8 cellular contexts compared by ENCODE assay signal in genomic region chr12:105331805-105332251, GRCh38. TPM values are rescaled to one million over a fixed set of nuclear protein-coding genes. Genes with fewer than 3 reads are reported as not detected.
A peak's percentile ranks its signal among the peaks of the same experiment; 100 is the strongest.
DNase-seq lines count a peak whose midpoint lies in the region; ATAC-seq and TF ChIP-seq lines count a peak whose summit lies in the region.

No MANE protein-coding gene starts in this region.

- no peak for ATAC-seq in naive B cell (ENCODE audit: low read depth in 2 of 2)
- ATAC-seq in HG02852 (IDR thresholded peaks at IDR 0.05; ENCODE audit: unreplicated experiment): no peak

- TF ChIP-seq CTCF in NB4 (IDR thresholded peaks at IDR 0.05; ENCODE audit: low read depth, low read length) (no peak), astrocyte of the spinal cord (IDR thresholded peaks at IDR 0.05; ENCODE audit: low read depth, low read length) (no peak)

- H3K9me3 Mint-ChIP-seq in naive B cell: peaks cover 0 to 2% (median 0%) of the 10 kb centered on the region in 7 donors

- in situ Hi-C loops in astrocyte of the spinal cord (cut with HindIII; ENCODE audit: low sequenced_read_pairs): no loop called here
- in situ Hi-C loops in KBM-7 (cut with MboI; ENCODE audit: low pct_unique_long_range_greater_than_20kb, low sequenced_read_pairs): no loop called here

- no peaks in the 10 kb centered on the region for H3K36me3 Mint-ChIP-seq in naive B cell

- H3K4me3 ChIP-seq in NB4 (ENCODE audit: low read depth, low read length) (peak overlapping the region; percentile 84), astrocyte of the spinal cord (ENCODE audit: low read depth, low read length) (peak overlapping the region; percentile 69)

- peaks cover 9 to 44% (median 34%) of the 10 kb centered on the region in 3 donors for H3K4me1 Mint-ChIP-seq in naive B cell

- H3K27me3 Mint-ChIP-seq in naive B cell: peaks cover 0 to 3% (median 0%) of the 10 kb centered on the region in 3 donors

- H3K27ac Mint-ChIP-seq in naive B cell: peak overlapping the region in 5 of 6 donors; percentile 26 to 89 (median 71)

- peak overlapping the region; percentile 77 to 95 (median 88) for H3K4me3 Mint-ChIP-seq in naive B cell

- DNase-seq in DMS79 (lab: John Stamatoyannopoulos, UW) (peak; percentile 34), NB4 (ENCODE audit: low read depth) (peak; percentile 64), astrocyte of the spinal cord (ENCODE audit: low read depth, low spot score) (peak; percentile 29), naive B cell (no peak), KBM-7 (no peak), H4 (ENCODE audit: low spot score) (no peak), T-helper 9 cell (no peak)

- no peak for TF ChIP-seq POLR2A in NB4 (IDR thresholded peaks at IDR 0.05; ENCODE audit: extremely low read depth, insufficient read length)

RNA-seq across cellular contexts. Expression of gene C12orf75, which starts 1.3 kb away (rescaled TPM):
- 10 to 100 TPM; 10.9 to 56.4 (median 29.5) TPM for polyA plus RNA-seq in naive B cell (ENCODE audit: low read depth in 6 of 6)
- 49.7 and 53.1 TPM in 2 replicates for total RNA-seq in H4 (2014; rRNA removed; shearing (Covaris generic))

Comparison
In these comparisons a context has a peak if more than half of its experiments do, and no peak if none do; other contexts are left out.
1. DNase-seq: peak in DMS79 (single experiment), NB4 (single experiment) and astrocyte of the spinal cord (single experiment); none in naive B cell (single experiment), KBM-7 (single experiment), H4 (single experiment) and T-helper 9 cell (single experiment).